ENCODE assay signal across 33 cellular contexts in genomic region chr3:8802256-8802655, GRCh38.
"Had no signal": no experiment of that assay in that cellular context is flagged by ENCODE, and none has a peak within 500 bp of the region (broad histone marks: within the 10 kb centered on the region; RNA-seq: fewer than 3 reads in every experiment).

No MANE protein-coding gene starts in this region.

- ATAC-seq: activated CD8-positive, alpha-beta memory T cell treated with anti-CD3 and anti-CD28 coated beads, Interleukin-2, amount 10 ng/mL, durations not matched to agents 7 days and 5 days; activated CD8-positive, alpha-beta T cell treated with anti-CD3 and anti-CD28 coated beads, Interleukin-2, amount 10 ng/mL, durations not matched to agents 7 days and 5 days; activated naive CD8-positive, alpha-beta T cell treated with anti-CD3 and anti-CD28 coated beads, Interleukin-2, amount 50 U/mL, for 24 hours; body of pancreas; gastroesophageal sphincter; WTC11 had no signal

- H3K9me3 Mint-ChIP-seq: activated T-helper 1 cell treated with anti-CD3 and anti-CD28 coated beads, Interleukin-12 subunit alpha, Interleukin-12 subunit beta, Interleukin-2, Interleukin-4 antibody, amounts not matched to agents 30 ng/mL and 10 ng/mL and 1 ng/mL, durations not matched to agents 14 hours and 24 hours and 36 hours; activated T-helper 2 cell treated with anti-CD3 and anti-CD28 coated beads, Interferon-gamma antibody, Interleukin-2, Interleukin-4, amounts not matched to agents 10 μg/mL and 5 μg/mL and 100 μg/mL, durations not matched to agents 14 hours and 24 hours and 36 hours had no signal

- H3K27me3 Mint-ChIP-seq: activated CD4-positive, alpha-beta memory T cell treated with anti-CD3 and anti-CD28 coated beads for 36 hours; activated CD8-positive, alpha-beta memory T cell treated with anti-CD3 and anti-CD28 coated beads, Interleukin-2, amount 10 ng/mL, durations not matched to agents 7 days and 5 days; activated naive CD4-positive, alpha-beta T cell treated with anti-CD3 and anti-CD28 coated beads, Interleukin-2, amount 50 U/mL, for 24 hours; activated naive CD8-positive, alpha-beta T cell treated with anti-CD3 and anti-CD28 coated beads for 36 hours; activated naive CD8-positive, alpha-beta T cell treated with anti-CD3 and anti-CD28 coated beads, Interleukin-2, amount 50 U/mL, for 24 hours; dendritic cell treated with granulocyte-macrophage colony-stimulating factor and Interleukin-4, amounts not matched to agents 40 ng/mL and 50 ng/mL, for 4 days had no signal

- H3K27ac Mint-ChIP-seq: activated CD4-positive, alpha-beta memory T cell treated with anti-CD3 and anti-CD28 coated beads for 36 hours; activated CD8-positive, alpha-beta memory T cell treated with anti-CD3 and anti-CD28 coated beads, Interleukin-2, amount 10 ng/mL, durations not matched to agents 7 days and 5 days; activated CD8-positive, alpha-beta T cell treated with anti-CD3 and anti-CD28 coated beads, Interleukin-2, amount 10 ng/mL, durations not matched to agents 7 days and 5 days; activated naive CD4-positive, alpha-beta T cell treated with anti-CD3 and anti-CD28 coated beads for 36 hours; activated naive CD4-positive, alpha-beta T cell treated with anti-CD3 and anti-CD28 coated beads, Interleukin-2, amount 50 U/mL, for 24 hours; activated naive CD8-positive, alpha-beta T cell treated with anti-CD3 and anti-CD28 coated beads for 36 hours; activated naive CD8-positive, alpha-beta T cell treated with anti-CD3 and anti-CD28 coated beads, Interleukin-2, amount 50 U/mL, for 24 hours; activated T-helper 1 cell treated with anti-CD3 and anti-CD28 coated beads, Interleukin-12 subunit alpha, Interleukin-12 subunit beta, Interleukin-2, Interleukin-4 antibody, amounts not matched to agents 30 ng/mL and 10 ng/mL and 1 ng/mL, durations not matched to agents 14 hours and 24 hours and 36 hours; activated T-helper 2 cell treated with anti-CD3 and anti-CD28 coated beads, Interferon-gamma antibody, Interleukin-2, Interleukin-4, amounts not matched to agents 10 μg/mL and 5 μg/mL and 100 μg/mL, durations not matched to agents 14 hours and 24 hours and 36 hours; dendritic cell treated with granulocyte-macrophage colony-stimulating factor and Interleukin-4, amounts not matched to agents 40 ng/mL and 50 ng/mL, for 4 days; endodermal cell; WTC11 had no signal

- H3K27me3 ChIP-seq: adrenal gland, body of pancreas, cardiac muscle cell, dorsolateral prefrontal cortex, esophagus muscularis mucosa, gastroesophageal sphincter had no signal

- H3K4me3 Mint-ChIP-seq: activated CD4-positive, alpha-beta memory T cell treated with anti-CD3 and anti-CD28 coated beads for 36 hours; activated CD8-positive, alpha-beta memory T cell treated with anti-CD3 and anti-CD28 coated beads, Interleukin-2, amount 10 ng/mL, durations not matched to agents 7 days and 5 days; activated CD8-positive, alpha-beta T cell treated with anti-CD3 and anti-CD28 coated beads, Interleukin-2, amount 10 ng/mL, durations not matched to agents 7 days and 5 days; activated naive CD4-positive, alpha-beta T cell treated with anti-CD3 and anti-CD28 coated beads for 36 hours; activated naive CD4-positive, alpha-beta T cell treated with anti-CD3 and anti-CD28 coated beads, Interleukin-2, amount 50 U/mL, for 24 hours; activated naive CD8-positive, alpha-beta T cell treated with anti-CD3 and anti-CD28 coated beads for 36 hours; activated naive CD8-positive, alpha-beta T cell treated with anti-CD3 and anti-CD28 coated beads, Interleukin-2, amount 50 U/mL, for 24 hours; activated T-helper 1 cell treated with anti-CD3 and anti-CD28 coated beads, Interleukin-12 subunit alpha, Interleukin-12 subunit beta, Interleukin-2, Interleukin-4 antibody, amounts not matched to agents 30 ng/mL and 10 ng/mL and 1 ng/mL, durations not matched to agents 14 hours and 24 hours and 36 hours; dendritic cell treated with granulocyte-macrophage colony-stimulating factor and Interleukin-4, amounts not matched to agents 40 ng/mL and 50 ng/mL, for 4 days; endodermal cell; WTC11 had no signal

- H3K27ac ChIP-seq: adrenal gland, body of pancreas, cardiac muscle cell, coronary artery, dorsolateral prefrontal cortex, esophagus muscularis mucosa, gastroesophageal sphincter had no signal

- H3K4me1 Mint-ChIP-seq: activated CD8-positive, alpha-beta memory T cell treated with anti-CD3 and anti-CD28 coated beads, Interleukin-2, amount 10 ng/mL, durations not matched to agents 7 days and 5 days; activated naive CD4-positive, alpha-beta T cell treated with anti-CD3 and anti-CD28 coated beads, Interleukin-2, amount 50 U/mL, for 24 hours; activated naive CD8-positive, alpha-beta T cell treated with anti-CD3 and anti-CD28 coated beads for 36 hours; activated naive CD8-positive, alpha-beta T cell treated with anti-CD3 and anti-CD28 coated beads, Interleukin-2, amount 50 U/mL, for 24 hours; endodermal cell; WTC11 had no signal

- H3K4me1 ChIP-seq: adrenal gland, body of pancreas, esophagus muscularis mucosa, gastroesophageal sphincter had no signal

- DNase-seq: activated CD4-positive, alpha-beta memory T cell treated with anti-CD3 and anti-CD28 coated beads for 36 hours; activated CD4-positive, alpha-beta T cell treated with anti-CD3 and anti-CD28 coated beads for 1 hour; activated CD4-positive, alpha-beta T cell treated with anti-CD3 and anti-CD28 coated beads for 4 hours; activated CD8-positive, alpha-beta memory T cell treated with anti-CD3 and anti-CD28 coated beads, Interleukin-2, amount 10 ng/mL, durations not matched to agents 7 days and 5 days; activated CD8-positive, alpha-beta memory T cell treated with anti-CD3 and anti-CD28 coated beads, Interleukin-2, amount 50 U/mL, for 4 hours; activated CD8-positive, alpha-beta T cell treated with anti-CD3 and anti-CD28 coated beads, Interleukin-2, amount 10 ng/mL, durations not matched to agents 7 days and 5 days; activated effector memory CD4-positive, alpha-beta T cell treated with anti-CD3 and anti-CD28 coated beads, Interleukin-2, amount 50 U/mL, for 16 hours; activated naive CD4-positive, alpha-beta T cell treated with anti-CD3 and anti-CD28 coated beads for 36 hours; activated naive CD8-positive, alpha-beta T cell treated with anti-CD3 and anti-CD28 coated beads for 36 hours; activated naive CD8-positive, alpha-beta T cell treated with anti-CD3 and anti-CD28 coated beads, Interleukin-2, amount 50 U/mL, for 24 hours; activated T-cell treated with anti-CD3 and anti-CD28 coated beads, Interleukin-2, amount 50 U/mL, for 1 hour; activated T-cell treated with anti-CD3 and anti-CD28 coated beads, Interleukin-2, amount 50 U/mL, for 48 hours; adrenal gland; amygdala; aorta; body of pancreas; central memory CD4-positive, alpha-beta T cell; dorsolateral prefrontal cortex; effector memory CD4-positive, alpha-beta T cell; endodermal cell; erythroblast; foreskin melanocyte; head of caudate nucleus; T-helper 2 cell had no signal

- H3K36me3 Mint-ChIP-seq: activated CD8-positive, alpha-beta memory T cell treated with anti-CD3 and anti-CD28 coated beads, Interleukin-2, amount 10 ng/mL, durations not matched to agents 7 days and 5 days; activated naive CD4-positive, alpha-beta T cell treated with anti-CD3 and anti-CD28 coated beads, Interleukin-2, amount 50 U/mL, for 24 hours had no signal
